In genomic region chr3:21750831-21751391, GRCh38 we compare ENCODE assay signal across 8 cellular contexts. TPM values are rescaled to one million over a fixed set of nuclear protein-coding genes. Genes with fewer than 3 reads are reported as not detected.
DNase-seq lines count a peak whose midpoint lies in the region; ATAC-seq and TF ChIP-seq lines count a peak whose summit lies in the region.

Gene ZNF385D, minus strand, starts transcription at chr3:21751210. Its CDS starts 294 bp downstream, at chr3:21750916.

- TF ChIP-seq CTCF in adrenal gland (IDR thresholded peaks at IDR 0.05), result no peak
- TF ChIP-seq CTCF in left ventricle myocardium inferior (IDR thresholded peaks at IDR 0.05; ENCODE audit: borderline replicate concordance), result no peak

- H3K4me1 ChIP-seq in ES-I3 (ENCODE audit: insufficient read depth, low read length) (peaks cover 3% of the 10 kb centered on the region; the same call in 1 of the 2 replicates), adrenal gland (replicated peaks in 1 of 2) (no peaks in the 10 kb centered on the region), left ventricle myocardium inferior (peaks cover 39% of the 10 kb centered on the region)

- no peak for TF ChIP-seq POLR2A in adrenal gland (IDR thresholded peaks at IDR 0.05)

- whole genome bisulfite sequencing in adrenal gland, 4 donors, result 2 to 7% (median 3%) methylated on average over 19 to 31 of the region's 31 CpGs

- H3K9me3 ChIP-seq in ES-I3 (ENCODE audit: control insufficient read depth, insufficient read depth, low read length) (no peaks in the 10 kb centered on the region), adrenal gland (replicated peaks in 1 of 3) (no peaks in the 10 kb centered on the region), left ventricle myocardium inferior (replicated peaks) (no peaks in the 10 kb centered on the region)

- no peaks in the 10 kb centered on the region for H3K36me3 Mint-ChIP-seq in activated T-cell treated with anti-CD3 and anti-CD28 coated beads, Interleukin-2, amount 50 U/mL, for 72 hours (ENCODE audit: insufficient read depth in 2 of 2)

- H3K27me3 ChIP-seq in adrenal gland (no peaks in the 10 kb centered on the region), left ventricle myocardium inferior (ENCODE audit: low read depth) (peaks cover 3% of the 10 kb centered on the region)

- intact Hi-C loops in adrenal gland (cut with DNase I), result loop anchor here in 1 of 2 donors (10.0 kb wide), 1 partner anchor 364 kb away; no protein-coding TSS in a partner anchor
- intact Hi-C loops in left ventricle myocardium inferior (cut with micrococcal nuclease), result loop anchor here (5.0 kb wide), 1 partner anchor 46 kb away; no protein-coding TSS in a partner anchor
- intact Hi-C loops in posterior cingulate gyrus (cut with DNase I), result loop anchor here (5.0 kb wide), 1 partner anchor 366 kb away; no protein-coding TSS in a partner anchor

- H3K27me3 Mint-ChIP-seq in activated T-cell treated with anti-CD3 and anti-CD28 coated beads, Interleukin-2, amount 50 U/mL, for 72 hours (ENCODE audit: low read depth), result peaks cover 5% of the 10 kb centered on the region

- DNase-seq in adrenal gland (peak; percentile 12 to 64 (median 23)), left ventricle myocardium inferior (peak; percentile 72), posterior cingulate gyrus (peak in 9 of 10 donors; percentile 38 to 93 (median 65))
- DNase-seq in activated T-cell treated with anti-CD3 and anti-CD28 coated beads, Interleukin-2, amount 50 U/mL, for 72 hours, result no peak

- peaks cover 2 to 5% of the 10 kb centered on the region in 2 donors for H3K9me3 Mint-ChIP-seq in activated T-cell treated with anti-CD3 and anti-CD28 coated beads, Interleukin-2, amount 50 U/mL, for 72 hours

- H3K4me1 Mint-ChIP-seq in activated T-cell treated with anti-CD3 and anti-CD28 coated beads, Interleukin-2, amount 50 U/mL, for 72 hours (ENCODE audit: low read depth), result no peaks in the 10 kb centered on the region

- peak within 1 kb of the TSS; percentile 64 for H3K9ac ChIP-seq in ES-I3 (ENCODE audit: low read depth, low read length)

- no peak within 1 kb of the TSS for H3K27ac ChIP-seq in adrenal gland
- H3K27ac ChIP-seq in left ventricle myocardium inferior (replicated peaks), result peak within 1 kb of the TSS; percentile 81

- no peak for ATAC-seq in GM21619 (IDR thresholded peaks at IDR 0.05; ENCODE audit: unreplicated experiment)
- ATAC-seq in HG02981 (IDR thresholded peaks at IDR 0.05; ENCODE audit: unreplicated experiment), result no peak
- no peak for ATAC-seq in GM19452 (IDR thresholded peaks at IDR 0.05; ENCODE audit: unreplicated experiment)
- no peak for ATAC-seq in activated T-cell treated with anti-CD3 and anti-CD28 coated beads, Interleukin-2, amount 50 U/mL, for 72 hours (replicated peaks in 1 of 2)

- H3K27ac Mint-ChIP-seq in activated T-cell treated with anti-CD3 and anti-CD28 coated beads, Interleukin-2, amount 50 U/mL, for 72 hours, result no peak within 1 kb of the TSS

- H3K4me3 ChIP-seq in adrenal gland (peak within 1 kb of the TSS in 1 of 4 donors; percentile 26), left ventricle myocardium inferior (peak within 1 kb of the TSS; percentile 70)

- no peak within 1 kb of the TSS for H3K4me3 Mint-ChIP-seq in activated T-cell treated with anti-CD3 and anti-CD28 coated beads, Interleukin-2, amount 50 U/mL, for 72 hours

- H3K36me3 ChIP-seq in ES-I3 (ENCODE audit: insufficient read depth, low read length), result no peaks in the 10 kb centered on the region
- no peaks in the 10 kb centered on the region for H3K36me3 ChIP-seq in adrenal gland (replicated peaks in 1 of 2)
- H3K36me3 ChIP-seq in left ventricle myocardium inferior, result no peaks in the 10 kb centered on the region

RNA-seq across cellular contexts. Expression of gene ZNF385D, which starts in this region (rescaled TPM):
- total RNA-seq in adrenal gland (1 to 10 TPM in 2 of 8 donors, under 1 TPM in 6; 0.09 to 1.3 (median 0.44) TPM), left ventricle myocardium inferior (2.3 TPM)
- polyA plus RNA-seq in adrenal gland, result under 1 TPM; 0.40 to 0.82 (median 0.81) TPM
- total RNA-seq in activated T-cell treated with anti-CD3 and anti-CD28 coated beads, Interleukin-2, amount 50 U/mL, for 72 hours, result not detected

Comparison
In these comparisons a context has a peak if more than half of its experiments do, and no peak if none do; other contexts are left out.
1. DNase-seq: peak in adrenal gland (7 of 7), left ventricle myocardium inferior (single experiment) and posterior cingulate gyrus (9 of 10); none in activated T-cell treated with anti-CD3 and anti-CD28 coated beads, Interleukin-2, amount 50 U/mL, for 72 hours (0 of 2).